In the genomic region with DNA sequence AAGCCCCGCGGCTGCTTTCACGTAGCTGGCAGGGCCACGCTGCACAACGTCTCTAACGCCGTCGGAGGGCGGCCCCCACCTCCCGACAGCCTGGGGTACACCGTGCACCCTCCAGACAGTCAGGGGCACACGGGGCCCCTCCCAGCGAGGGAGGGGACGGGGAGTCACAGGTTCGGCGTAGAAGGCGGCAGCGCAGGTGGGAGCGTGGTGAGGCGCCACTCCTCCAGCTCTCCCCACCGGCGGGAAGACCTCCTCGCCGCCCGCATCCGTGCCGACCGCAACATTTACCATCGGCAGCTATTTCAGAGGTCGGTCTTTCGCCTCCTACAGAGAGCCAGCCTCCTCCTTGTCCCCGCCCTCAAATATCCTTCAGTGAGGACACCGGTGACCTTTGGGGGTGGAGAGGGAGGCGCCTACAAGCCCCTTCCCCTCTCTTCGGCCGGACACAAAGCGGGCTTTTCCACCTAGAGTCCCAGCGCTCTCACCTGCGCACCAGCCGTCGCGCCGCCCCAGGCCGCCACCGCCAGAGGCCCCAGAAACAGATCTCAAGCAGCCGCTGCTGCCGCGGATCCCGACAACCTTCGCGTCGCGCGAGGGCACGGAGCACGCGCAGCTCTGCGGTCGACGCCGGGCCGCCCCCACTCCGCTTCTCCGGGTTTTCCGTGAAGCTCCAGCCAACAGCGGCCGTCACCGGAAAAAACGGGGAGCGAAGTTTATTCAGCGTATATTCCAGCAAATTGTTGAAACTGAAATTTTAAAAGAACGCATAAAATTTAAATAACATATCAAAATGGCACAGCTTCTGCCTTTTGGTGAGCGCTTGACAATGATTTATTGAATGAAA, we compare ENCODE assay signal across 1 cellular context.
TF ChIP-seq lines count a peak whose summit lies in the region.

A gene (minus strand): TSS at position 600 of the 844 bp plus-strand sequence. CDS start 20,708 bp downstream, outside the sequence.

TF ChIP-seq in HepG2, 621 proteins besides CTCF, POLR2A, EP300 and RAD21 (continued from another document and continues in another):
- TF ChIP-seq ZNF547 (CRISPR knock-in tag; IDR thresholded peaks at IDR 0.05) (peak; percentile 93; the same call in 1 of the 2 replicates), ZNF816 (CRISPR knock-in tag; IDR thresholded peaks at IDR 0.05; ENCODE audit: borderline replicate concordance) (no peak), ZNF30 (CRISPR knock-in tag; IDR thresholded peaks at IDR 0.05) (no peak), ZNF569 (CRISPR knock-in tag; IDR thresholded peaks at IDR 0.05; ENCODE audit: borderline replicate concordance) (no peak), ZNF124 (CRISPR knock-in tag; IDR thresholded peaks at IDR 0.05) (peak; percentile 50; the same call in 1 of the 2 replicates), KAT2B (IDR thresholded peaks at IDR 0.05; ENCODE audit: borderline replicate concordance, low read depth, low read length) (no peak), ZNF282 (IDR thresholded peaks at IDR 0.05; ENCODE audit: partially characterized antibody) (no peak), ISX (CRISPR knock-in tag; conservative IDR thresholded peaks at IDR 0.05) (peak; percentile 94), MAZ (IDR thresholded peaks at IDR 0.05; ENCODE audit: borderline replicate concordance, low read depth, low read length) (no peak; the same call in 1 of the 2 replicates), MAZ (CRISPR knock-in tag; IDR thresholded peaks at IDR 0.05; ENCODE audit: low read depth) (peak; percentile 89), HDAC1 (CRISPR knock-in tag; IDR thresholded peaks at IDR 0.05) (peak; percentile 76), RARG (CRISPR knock-in tag; IDR thresholded peaks at IDR 0.05; ENCODE audit: low read depth) (no peak), ZC3H4 (CRISPR knock-in tag; IDR thresholded peaks at IDR 0.05; ENCODE audit: borderline replicate concordance) (no peak), ZNF549 (CRISPR knock-in tag; IDR thresholded peaks at IDR 0.05) (peak; percentile 78), ELF4 (CRISPR knock-in tag; IDR thresholded peaks at IDR 0.05; ENCODE audit: borderline replicate concordance) (peak; percentile 89), SETDB1 (CRISPR knock-in tag; IDR thresholded peaks at IDR 0.05; ENCODE audit: borderline replicate concordance) (no peak), NKX3-1 (CRISPR knock-in tag; IDR thresholded peaks at IDR 0.05) (peak; percentile 94), ZSCAN21 (CRISPR knock-in tag; IDR thresholded peaks at IDR 0.05; ENCODE audit: borderline replicate concordance) (peak; percentile 94; the same call in 1 of the 2 replicates), ZNF720 (CRISPR knock-in tag; IDR thresholded peaks at IDR 0.05) (peak; percentile 25), MED13 (CRISPR knock-in tag; IDR thresholded peaks at IDR 0.05) (peak; percentile 96), ELF1 (CRISPR knock-in tag; IDR thresholded peaks at IDR 0.05) (peak; percentile 45; the same call in 1 of the 2 replicates), RXRB (CRISPR knock-in tag; IDR thresholded peaks at IDR 0.05; ENCODE audit: borderline replicate concordance) (peak; percentile 65), KAT7 (CRISPR knock-in tag; IDR thresholded peaks at IDR 0.05; ENCODE audit: borderline replicate concordance) (peak; percentile 94), AGO2 (optimal IDR thresholded peaks at IDR 0.05; ENCODE audit: low read depth, low read length) (peak; percentile 90), PAWR (CRISPR knock-in tag; IDR thresholded peaks at IDR 0.05; ENCODE audit: borderline replicate concordance) (0 out of 2 replicates have a peak, but pooled peaks have one; percentile 70), ZNF780A (CRISPR knock-in tag; IDR thresholded peaks at IDR 0.05) (peak; percentile 96), ZNF256 (CRISPR knock-in tag; conservative IDR thresholded peaks at IDR 0.05) (peak; percentile 95), NR2F1 (CRISPR knock-in tag; IDR thresholded peaks at IDR 0.05) (peak in 1 of 2 experiments; percentile 48; a peak in 3 of 4 replicates), ZNF205 (CRISPR knock-in tag; IDR thresholded peaks at IDR 0.05) (peak; percentile 76; the same call in 1 of the 2 replicates), RFXANK (CRISPR knock-in tag; IDR thresholded peaks at IDR 0.05) (no peak; the same call in 1 of the 2 replicates), SP4 (CRISPR knock-in tag; IDR thresholded peaks at IDR 0.05) (peak; percentile 68), JUNB (CRISPR knock-in tag; IDR thresholded peaks at IDR 0.05; ENCODE audit: borderline replicate concordance) (peak; percentile 72; the same call in 1 of the 2 replicates), ZNF432 (CRISPR knock-in tag; IDR thresholded peaks at IDR 0.05; ENCODE audit: borderline replicate concordance) (no peak)
- TF ChIP-seq, protein P1, sequence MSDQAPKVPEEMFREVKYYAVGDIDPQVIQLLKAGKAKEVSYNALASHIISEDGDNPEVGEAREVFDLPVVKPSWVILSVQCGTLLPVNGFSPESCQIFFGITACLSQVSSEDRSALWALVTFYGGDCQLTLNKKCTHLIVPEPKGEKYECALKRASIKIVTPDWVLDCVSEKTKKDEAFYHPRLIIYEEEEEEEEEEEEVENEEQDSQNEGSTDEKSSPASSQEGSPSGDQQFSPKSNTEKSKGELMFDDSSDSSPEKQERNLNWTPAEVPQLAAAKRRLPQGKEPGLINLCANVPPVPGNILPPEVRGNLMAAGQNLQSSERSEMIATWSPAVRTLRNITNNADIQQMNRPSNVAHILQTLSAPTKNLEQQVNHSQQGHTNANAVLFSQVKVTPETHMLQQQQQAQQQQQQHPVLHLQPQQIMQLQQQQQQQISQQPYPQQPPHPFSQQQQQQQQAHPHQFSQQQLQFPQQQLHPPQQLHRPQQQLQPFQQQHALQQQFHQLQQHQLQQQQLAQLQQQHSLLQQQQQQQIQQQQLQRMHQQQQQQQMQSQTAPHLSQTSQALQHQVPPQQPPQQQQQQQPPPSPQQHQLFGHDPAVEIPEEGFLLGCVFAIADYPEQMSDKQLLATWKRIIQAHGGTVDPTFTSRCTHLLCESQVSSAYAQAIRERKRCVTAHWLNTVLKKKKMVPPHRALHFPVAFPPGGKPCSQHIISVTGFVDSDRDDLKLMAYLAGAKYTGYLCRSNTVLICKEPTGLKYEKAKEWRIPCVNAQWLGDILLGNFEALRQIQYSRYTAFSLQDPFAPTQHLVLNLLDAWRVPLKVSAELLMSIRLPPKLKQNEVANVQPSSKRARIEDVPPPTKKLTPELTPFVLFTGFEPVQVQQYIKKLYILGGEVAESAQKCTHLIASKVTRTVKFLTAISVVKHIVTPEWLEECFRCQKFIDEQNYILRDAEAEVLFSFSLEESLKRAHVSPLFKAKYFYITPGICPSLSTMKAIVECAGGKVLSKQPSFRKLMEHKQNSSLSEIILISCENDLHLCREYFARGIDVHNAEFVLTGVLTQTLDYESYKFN (CRISPR knock-in tag; conservative IDR thresholded peaks at IDR 0.05): peak; percentile 51; the same call in 1 of the 2 replicates
- TF ChIP-seq, protein P2, sequence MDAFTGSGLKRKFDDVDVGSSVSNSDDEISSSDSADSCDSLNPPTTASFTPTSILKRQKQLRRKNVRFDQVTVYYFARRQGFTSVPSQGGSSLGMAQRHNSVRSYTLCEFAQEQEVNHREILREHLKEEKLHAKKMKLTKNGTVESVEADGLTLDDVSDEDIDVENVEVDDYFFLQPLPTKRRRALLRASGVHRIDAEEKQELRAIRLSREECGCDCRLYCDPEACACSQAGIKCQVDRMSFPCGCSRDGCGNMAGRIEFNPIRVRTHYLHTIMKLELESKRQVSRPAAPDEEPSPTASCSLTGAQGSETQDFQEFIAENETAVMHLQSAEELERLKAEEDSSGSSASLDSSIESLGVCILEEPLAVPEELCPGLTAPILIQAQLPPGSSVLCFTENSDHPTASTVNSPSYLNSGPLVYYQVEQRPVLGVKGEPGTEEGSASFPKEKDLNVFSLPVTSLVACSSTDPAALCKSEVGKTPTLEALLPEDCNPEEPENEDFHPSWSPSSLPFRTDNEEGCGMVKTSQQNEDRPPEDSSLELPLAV (CRISPR knock-in tag; conservative IDR thresholded peaks at IDR 0.05; ENCODE audit: low read depth): 0 out of 2 replicates have a peak, but pooled peaks have one; percentile 81
- TF ChIP-seq, protein P3, sequence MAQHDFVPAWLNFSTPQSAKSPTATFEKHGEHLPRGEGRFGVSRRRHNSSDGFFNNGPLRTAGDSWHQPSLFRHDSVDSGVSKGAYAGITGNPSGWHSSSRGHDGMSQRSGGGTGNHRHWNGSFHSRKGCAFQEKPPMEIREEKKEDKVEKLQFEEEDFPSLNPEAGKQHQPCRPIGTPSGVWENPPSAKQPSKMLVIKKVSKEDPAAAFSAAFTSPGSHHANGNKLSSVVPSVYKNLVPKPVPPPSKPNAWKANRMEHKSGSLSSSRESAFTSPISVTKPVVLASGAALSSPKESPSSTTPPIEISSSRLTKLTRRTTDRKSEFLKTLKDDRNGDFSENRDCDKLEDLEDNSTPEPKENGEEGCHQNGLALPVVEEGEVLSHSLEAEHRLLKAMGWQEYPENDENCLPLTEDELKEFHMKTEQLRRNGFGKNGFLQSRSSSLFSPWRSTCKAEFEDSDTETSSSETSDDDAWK (CRISPR knock-in tag; IDR thresholded peaks at IDR 0.05): no peak
- TF ChIP-seq, protein P4, sequence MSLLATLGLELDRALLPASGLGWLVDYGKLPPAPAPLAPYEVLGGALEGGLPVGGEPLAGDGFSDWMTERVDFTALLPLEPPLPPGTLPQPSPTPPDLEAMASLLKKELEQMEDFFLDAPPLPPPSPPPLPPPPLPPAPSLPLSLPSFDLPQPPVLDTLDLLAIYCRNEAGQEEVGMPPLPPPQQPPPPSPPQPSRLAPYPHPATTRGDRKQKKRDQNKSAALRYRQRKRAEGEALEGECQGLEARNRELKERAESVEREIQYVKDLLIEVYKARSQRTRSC (CRISPR knock-in tag; IDR thresholded peaks at IDR 0.05; ENCODE audit: low read depth): peak; percentile 95
- TF ChIP-seq, protein P5, sequence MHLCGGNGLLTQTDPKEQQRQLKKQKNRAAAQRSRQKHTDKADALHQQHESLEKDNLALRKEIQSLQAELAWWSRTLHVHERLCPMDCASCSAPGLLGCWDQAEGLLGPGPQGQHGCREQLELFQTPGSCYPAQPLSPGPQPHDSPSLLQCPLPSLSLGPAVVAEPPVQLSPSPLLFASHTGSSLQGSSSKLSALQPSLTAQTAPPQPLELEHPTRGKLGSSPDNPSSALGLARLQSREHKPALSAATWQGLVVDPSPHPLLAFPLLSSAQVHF (CRISPR knock-in tag; IDR thresholded peaks at IDR 0.05): peak; percentile 97
- TF ChIP-seq, protein P6, sequence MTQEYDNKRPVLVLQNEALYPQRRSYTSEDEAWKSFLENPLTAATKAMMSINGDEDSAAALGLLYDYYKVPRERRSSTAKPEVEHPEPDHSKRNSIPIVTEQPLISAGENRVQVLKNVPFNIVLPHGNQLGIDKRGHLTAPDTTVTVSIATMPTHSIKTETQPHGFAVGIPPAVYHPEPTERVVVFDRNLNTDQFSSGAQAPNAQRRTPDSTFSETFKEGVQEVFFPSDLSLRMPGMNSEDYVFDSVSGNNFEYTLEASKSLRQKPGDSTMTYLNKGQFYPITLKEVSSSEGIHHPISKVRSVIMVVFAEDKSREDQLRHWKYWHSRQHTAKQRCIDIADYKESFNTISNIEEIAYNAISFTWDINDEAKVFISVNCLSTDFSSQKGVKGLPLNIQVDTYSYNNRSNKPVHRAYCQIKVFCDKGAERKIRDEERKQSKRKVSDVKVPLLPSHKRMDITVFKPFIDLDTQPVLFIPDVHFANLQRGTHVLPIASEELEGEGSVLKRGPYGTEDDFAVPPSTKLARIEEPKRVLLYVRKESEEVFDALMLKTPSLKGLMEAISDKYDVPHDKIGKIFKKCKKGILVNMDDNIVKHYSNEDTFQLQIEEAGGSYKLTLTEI (CRISPR knock-in tag; conservative IDR thresholded peaks at IDR 0.05): no peak
- TF ChIP-seq, protein P7, sequence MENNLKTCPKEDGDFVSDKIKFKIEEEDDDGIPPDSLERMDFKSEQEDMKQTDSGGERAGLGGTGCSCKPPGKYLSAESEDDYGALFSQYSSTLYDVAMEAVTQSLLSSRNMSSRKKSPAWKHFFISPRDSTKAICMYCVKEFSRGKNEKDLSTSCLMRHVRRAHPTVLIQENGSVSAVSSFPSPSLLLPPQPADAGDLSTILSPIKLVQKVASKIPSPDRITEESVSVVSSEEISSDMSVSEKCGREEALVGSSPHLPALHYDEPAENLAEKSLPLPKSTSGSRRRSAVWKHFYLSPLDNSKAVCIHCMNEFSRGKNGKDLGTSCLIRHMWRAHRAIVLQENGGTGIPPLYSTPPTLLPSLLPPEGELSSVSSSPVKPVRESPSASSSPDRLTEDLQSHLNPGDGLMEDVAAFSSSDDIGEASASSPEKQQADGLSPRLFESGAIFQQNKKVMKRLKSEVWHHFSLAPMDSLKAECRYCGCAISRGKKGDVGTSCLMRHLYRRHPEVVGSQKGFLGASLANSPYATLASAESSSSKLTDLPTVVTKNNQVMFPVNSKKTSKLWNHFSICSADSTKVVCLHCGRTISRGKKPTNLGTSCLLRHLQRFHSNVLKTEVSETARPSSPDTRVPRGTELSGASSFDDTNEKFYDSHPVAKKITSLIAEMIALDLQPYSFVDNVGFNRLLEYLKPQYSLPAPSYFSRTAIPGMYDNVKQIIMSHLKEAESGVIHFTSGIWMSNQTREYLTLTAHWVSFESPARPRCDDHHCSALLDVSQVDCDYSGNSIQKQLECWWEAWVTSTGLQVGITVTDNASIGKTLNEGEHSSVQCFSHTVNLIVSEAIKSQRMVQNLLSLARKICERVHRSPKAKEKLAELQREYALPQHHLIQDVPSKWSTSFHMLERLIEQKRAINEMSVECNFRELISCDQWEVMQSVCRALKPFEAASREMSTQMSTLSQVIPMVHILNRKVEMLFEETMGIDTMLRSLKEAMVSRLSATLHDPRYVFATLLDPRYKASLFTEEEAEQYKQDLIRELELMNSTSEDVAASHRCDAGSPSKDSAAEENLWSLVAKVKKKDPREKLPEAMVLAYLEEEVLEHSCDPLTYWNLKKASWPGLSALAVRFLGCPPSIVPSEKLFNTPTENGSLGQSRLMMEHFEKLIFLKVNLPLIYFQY (CRISPR knock-in tag; IDR thresholded peaks at IDR 0.05; ENCODE audit: borderline replicate concordance): peak; percentile 10; the same call in 1 of the 2 replicates
